Comparison of ENCODE assay signal across 16 cellular contexts in genomic region chr11:34235189-34235588, GRCh38.
DNase-seq lines count a peak whose midpoint lies in the region; ATAC-seq, FAIRE-seq and TF ChIP-seq lines count a peak whose summit lies in the region.
"Had no signal": no experiment of that assay in that cellular context is flagged by ENCODE, and none has a peak within 500 bp of the region (broad histone marks: within the 10 kb centered on the region; RNA-seq: fewer than 3 reads in every experiment).

No MANE protein-coding gene starts in this region.

- H3K27me3 Mint-ChIP-seq in activated CD4-positive, alpha-beta T cell treated with anti-CD3 and anti-CD28 coated beads, Interleukin-2, amount 10 ng/mL, durations not matched to agents 24 days and 14 days: peaks cover 1% of the 10 kb centered on the region

- BruUV-seq in HCT116 (replicated peaks; lab: Mats Ljungman, UMichigan) (no TSS peak), PC-9 (replicated peaks; lab: Mats Ljungman, UMichigan) (no TSS peak)

- peaks cover 38% of the 10 kb centered on the region for H3F3A ChIP-seq in PC-9 (ENCODE audit: insufficient read depth, low read depth)

- intact Hi-C loops in activated CD4-positive, alpha-beta T cell treated with anti-CD3 and anti-CD28 coated beads, Interleukin-2, amount 10 ng/mL, durations not matched to agents 24 days and 14 days (cut with micrococcal nuclease): loop anchor here (10.0 kb wide), 2 partner anchors 850 to 1340 kb away; partner anchors contain the start of gene QSER1
- intact Hi-C loops in HCT116 (cut with micrococcal nuclease) (no loop called here), PC-9 (cut with micrococcal nuclease; ENCODE audit: unreplicated experiment) (no loop called here), esophagus muscularis mucosa (cut with DNase I) (no loop called here)

- no peak overlapping the region for H3K9ac ChIP-seq in HCT116 (ENCODE audit: low read length)

- peaks cover 4% of the 10 kb centered on the region for H3K9me3 Mint-ChIP-seq in activated CD4-positive, alpha-beta T cell treated with anti-CD3 and anti-CD28 coated beads, Interleukin-2, amount 10 ng/mL, durations not matched to agents 24 days and 14 days

- ATAC-seq in HCT116: no peak

- H3K9me3 ChIP-seq in HCT116 (ENCODE audit: control insufficient read depth in 1 of 2, insufficient read depth in 1 of 2, low read depth in 1 of 2, low read length in 2 of 2) (no peaks in the 10 kb centered on the region), PC-9 (ENCODE audit: insufficient read depth, low read depth) (no peaks in the 10 kb centered on the region), small intestine (ENCODE audit: control insufficient read depth, low read depth) (no peaks in the 10 kb centered on the region), esophagus muscularis mucosa (no peaks in the 10 kb centered on the region)
- H3K9me3 ChIP-seq: SJSA1, transverse colon had no signal

- H3K4me1 Mint-ChIP-seq in activated CD4-positive, alpha-beta T cell treated with anti-CD3 and anti-CD28 coated beads, Interleukin-2, amount 10 ng/mL, durations not matched to agents 24 days and 14 days: peaks cover 63% of the 10 kb centered on the region

- peaks cover 9% of the 10 kb centered on the region for H3K36me3 Mint-ChIP-seq in activated CD4-positive, alpha-beta T cell treated with anti-CD3 and anti-CD28 coated beads, Interleukin-2, amount 10 ng/mL, durations not matched to agents 24 days and 14 days (ENCODE audit: low read depth)

- 0 out of 2 replicates have a peak overlapping the region, but pooled peaks have one; percentile 70 for H3K27ac ChIP-seq in HCT116 (ENCODE audit: low read depth, low read length)
- H3K27ac ChIP-seq in PC-9: peak overlapping the region; percentile 87
- H3K27ac ChIP-seq in small intestine (ENCODE audit: low read depth in 1 of 2, low read length in 1 of 2): peak overlapping the region; percentile 26 to 86
- H3K27ac ChIP-seq in esophagus muscularis mucosa (replicated peaks in 1 of 4): no peak overlapping the region
- H3K27ac ChIP-seq: SJSA1 had no signal

- H3K9me2 ChIP-seq in HCT116 (ENCODE audit: insufficient read depth) (no peaks in the 10 kb centered on the region), PC-9 (ENCODE audit: insufficient read depth) (no peaks in the 10 kb centered on the region)

- POLR2A ChIA-PET in HCT116 (lab: Charles Lee) (no interaction called here), PC-9 (lab: Charles Lee; ENCODE audit: unreplicated experiment) (no interaction called here)

- no peak overlapping the region for H3K4me3 ChIP-seq in HCT116 (replicated peaks in 1 of 2; ENCODE audit: low read depth in 1 of 2, low read length in 2 of 2)
- no peak overlapping the region for H3K4me3 ChIP-seq in PC-9
- H3K4me3 ChIP-seq in small intestine (ENCODE audit: low read depth in 1 of 2, low read length in 2 of 2): no peak overlapping the region
- H3K4me3 ChIP-seq in esophagus muscularis mucosa: no peak overlapping the region
- H3K4me3 ChIP-seq: SJSA1, transverse colon had no signal

- CTCF ChIA-PET in HCT116 (lab: Charles Lee): interaction anchor here (1.2 kb wide), 1 partner anchor 61 kb away, joined by 5 read pairs; no protein-coding TSS in a partner anchor
- CTCF ChIA-PET in PC-9 (lab: Charles Lee): no interaction called here

- H4K20me1 ChIP-seq in HCT116 (ENCODE audit: insufficient read depth): no peaks in the 10 kb centered on the region
- H4K20me1 ChIP-seq in PC-9 (ENCODE audit: insufficient read depth): no peaks in the 10 kb centered on the region

- 54 to 64% (median 55%) methylated on average over 4 of the region's 4 CpGs for WGBS in small intestine, 3 donors
- WGBS in esophagus muscularis mucosa: 64% methylated on average over 4 of the region's 4 CpGs

- H3K36me3 ChIP-seq in HCT116 (ENCODE audit: control insufficient read depth in 1 of 2, insufficient read depth in 2 of 2, low read length in 2 of 2) (no peaks in the 10 kb centered on the region), PC-9 (ENCODE audit: low read depth) (no peaks in the 10 kb centered on the region), small intestine (ENCODE audit: control insufficient read depth in 2 of 2, insufficient read depth in 2 of 2, low read length in 2 of 2) (no peaks in the 10 kb centered on the region), esophagus muscularis mucosa (no peaks in the 10 kb centered on the region)
- H3K36me3 ChIP-seq: SJSA1, transverse colon had no signal

- H3K4me3 Mint-ChIP-seq in activated CD4-positive, alpha-beta T cell treated with anti-CD3 and anti-CD28 coated beads, Interleukin-2, amount 10 ng/mL, durations not matched to agents 24 days and 14 days: peak overlapping the region; percentile 49

- peaks cover 35 to 50% of the 10 kb centered on the region in 2 experiments for H3K4me1 ChIP-seq in HCT116 (ENCODE audit: control insufficient read depth in 1 of 2, insufficient read depth in 2 of 2, low read length in 2 of 2)
- H3K4me1 ChIP-seq in PC-9 (replicated peaks; ENCODE audit: insufficient read depth): peaks cover 35% of the 10 kb centered on the region
- H3K4me1 ChIP-seq in small intestine (ENCODE audit: control insufficient read depth in 2 of 2, insufficient read depth in 1 of 2, low read depth in 1 of 2, low read length in 1 of 2): peaks cover 5 to 6% of the 10 kb centered on the region in 2 donors
- no peaks in the 10 kb centered on the region for H3K4me1 ChIP-seq in esophagus muscularis mucosa

- H3K4me2 ChIP-seq in HCT116 (ENCODE audit: low read length): no peak overlapping the region; the same call in 1 of the 2 replicates
- H3K4me2 ChIP-seq in PC-9: peak overlapping the region; percentile 58

- RAD21 ChIA-PET in HCT116 (lab: Charles Lee; ENCODE audit: low non-redundant PET in 1 of 2, low total read pairs in 2 of 2, uncharacterized antibody in 2 of 2, unreplicated experiment in 2 of 2): no interaction called here

- no peak overlapping the region for H2AFZ ChIP-seq in HCT116 (ENCODE audit: low read depth, low read length, poor library complexity, severe bottlenecking)
- no peak overlapping the region for H2AFZ ChIP-seq in PC-9

- H3K79me2 ChIP-seq in HCT116 (ENCODE audit: insufficient read depth, low read length) (no peaks in the 10 kb centered on the region), PC-9 (ENCODE audit: low read depth) (peaks cover 74% of the 10 kb centered on the region)

- no peak for TF ChIP-seq RAD21 in HCT116 (IDR thresholded peaks at IDR 0.05; ENCODE audit: low read depth)

- peak overlapping the region; percentile 91 for H3K27ac Mint-ChIP-seq in activated CD4-positive, alpha-beta T cell treated with anti-CD3 and anti-CD28 coated beads, Interleukin-2, amount 10 ng/mL, durations not matched to agents 24 days and 14 days

- no peaks in the 10 kb centered on the region for H3K27me3 ChIP-seq in HCT116 (ENCODE audit: insufficient read depth, low read length)
- no peaks in the 10 kb centered on the region for H3K27me3 ChIP-seq in PC-9 (ENCODE audit: insufficient read depth, low read depth)
- no peaks in the 10 kb centered on the region for H3K27me3 ChIP-seq in small intestine (ENCODE audit: control insufficient read depth in 2 of 2, insufficient read depth in 2 of 2, low read length in 2 of 2)
- H3K27me3 ChIP-seq in esophagus muscularis mucosa: no peaks in the 10 kb centered on the region
- H3K27me3 ChIP-seq: SJSA1, transverse colon had no signal

- TF ChIP-seq POLR2A in HCT116 (IDR thresholded peaks at IDR 0.05; ENCODE audit: borderline replicate concordance, extremely low read depth, insufficient read depth, insufficient read length) (no peak), esophagus muscularis mucosa (IDR thresholded peaks at IDR 0.05; ENCODE audit: low read depth) (no peak)

- no peak for FAIRE-seq in small intestine (lab: Jason Lieb, UNC)
- FAIRE-seq: A204.1 had no signal

- no peak for TF ChIP-seq CTCF in HCT116 (IDR thresholded peaks at IDR 0.05 in 2 of 3, conservative IDR thresholded peaks at IDR 0.05 in 1 of 3; ENCODE audit: borderline replicate concordance in 1 of 3, insufficient read depth in 1 of 3, low read depth in 2 of 3, low read length in 2 of 3)
- no peak for TF ChIP-seq CTCF in PC-9 (conservative IDR thresholded peaks at IDR 0.05)
- TF ChIP-seq CTCF in esophagus muscularis mucosa (IDR thresholded peaks at IDR 0.05): no peak

- no peak for TF ChIP-seq EP300 in esophagus muscularis mucosa (IDR thresholded peaks at IDR 0.05)

- DNase-seq in activated CD4-positive, alpha-beta T cell treated with anti-CD3 and anti-CD28 coated beads, Interleukin-2, amount 10 ng/mL, durations not matched to agents 24 days and 14 days: peak; percentile 69
- no peak for DNase-seq in activated CD4-positive, alpha-beta T cell treated with anti-CD3 and anti-CD28 coated beads for 48 hours
- DNase-seq in HCT116 (ENCODE audit: low read depth, low spot score) (no peak), PC-9 (no peak), small intestine (peak; percentile 28), nucleus accumbens (lab: John Stamatoyannopoulos, UW) (no peak), esophagus muscularis mucosa (ENCODE audit: extremely low spot score) (no peak), CD1c-positive myeloid dendritic cell (ENCODE audit: extremely low spot score) (no peak)
- DNase-seq: aorta, hippocampal formation, mesenchymal stem cell, MV-4-11, NCI-H524 treated with DMSO at 0.1 percent for 48 hours had no signal

TF ChIP-seq in HCT116, 20 proteins besides CTCF, POLR2A, EP300 and RAD21 (continues in another document):
- TF ChIP-seq POLR2AphosphoS5 (IDR thresholded peaks at IDR 0.05; ENCODE audit: low read depth, low read length): no peak
- no peak for TF ChIP-seq REST (IDR thresholded peaks at IDR 0.05; ENCODE audit: low read depth)

Comparison
In these comparisons a context has a peak if more than half of its experiments do, and no peak if none do; other contexts are left out.
1. DNase-seq: peak in activated CD4-positive, alpha-beta T cell treated with anti-CD3 and anti-CD28 coated beads, Interleukin-2, amount 10 ng/mL, durations not matched to agents 24 days and 14 days (single experiment) and small intestine (single experiment); none in activated CD4-positive, alpha-beta T cell treated with anti-CD3 and anti-CD28 coated beads for 48 hours (single experiment), HCT116 (single experiment), PC-9 (0 of 2), nucleus accumbens (0 of 56), esophagus muscularis mucosa (single experiment) and CD1c-positive myeloid dendritic cell (single experiment).
2. H3K27ac ChIP-seq: peak in HCT116 (single experiment), PC-9 (single experiment) and small intestine (2 of 2); none in esophagus muscularis mucosa (0 of 4).